Comparison of ENCODE assay signal across 22 cellular contexts in the genomic region with DNA sequence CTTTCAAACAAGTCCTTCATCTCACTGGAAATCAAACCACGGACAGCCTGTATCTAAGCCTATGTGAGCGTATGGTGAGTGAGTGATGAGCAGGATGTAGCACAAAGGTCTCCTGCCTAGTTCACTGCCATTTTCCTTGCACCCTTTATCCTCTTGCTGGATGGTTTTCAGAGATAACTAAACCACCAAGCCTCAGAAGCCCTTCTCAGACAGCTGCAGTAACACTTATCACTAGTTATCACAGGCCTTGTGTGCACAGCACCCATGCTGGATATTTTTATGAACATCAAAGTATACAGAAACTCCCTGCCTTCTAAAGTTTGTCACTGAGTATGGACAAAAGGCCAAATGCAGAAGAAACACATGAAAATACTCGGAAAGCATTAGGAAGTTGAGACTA.
"Had no signal": no experiment of that assay in that cellular context is flagged by ENCODE, and none has a peak within 500 bp of the region (broad histone marks: within the 10 kb centered on the region; RNA-seq: fewer than 3 reads in every experiment).

No MANE protein-coding gene starts in this region.

- ATAC-seq: left ventricle myocardium superior; lower lobe of right lung; naive thymus-derived CD8-positive, alpha-beta T cell; psoas muscle; right cardiac atrium; stimulated activated effector memory CD8-positive, alpha-beta T cell treated with anti-CD3 and anti-CD28 coated beads, Interleukin-12 subunit alpha, Interleukin-12 subunit beta, amount 100 ng/mL, for 72 hours had no signal

- DNase-seq: dermis blood vessel endothelial cell; effector memory CD4-positive, alpha-beta T cell; esophagus squamous epithelium; head of caudate nucleus; hippocampal formation; left ventricle myocardium superior; lower lobe of right lung; naive thymus-derived CD8-positive, alpha-beta T cell; nephron progenitor cell; nucleus accumbens; ovary; posterior cingulate gyrus; psoas muscle; right cardiac atrium; sigmoid colon; stimulated activated CD4-positive, alpha-beta T cell treated with anti-CD3 and anti-CD28 coated beads, Interleukin-2, amount 100 ng/mL, for 24 hours; stimulated activated CD4-positive, alpha-beta T cell treated with anti-CD3 and anti-CD28 coated beads, Interleukin-4, amount 100 ng/mL, for 24 hours; stimulated activated naive CD4-positive, alpha-beta T cell treated with Interleukin-2 at 50 U/mL for 16 hours; stomach; thyroid gland; trophoblast cell had no signal
